Comparison of ENCODE assay signal across 18 cellular contexts in genomic region chr7:44541028-44541869, GRCh38. TPM values are rescaled to one million over a fixed set of nuclear protein-coding genes. Genes with fewer than 3 reads are reported as not detected.
DNase-seq lines count a peak whose midpoint lies in the region; ATAC-seq and TF ChIP-seq lines count a peak whose summit lies in the region.
"Had no signal": no experiment of that assay in that cellular context is flagged by ENCODE, and none has a peak within 500 bp of the region (broad histone marks: within the 10 kb centered on the region; RNA-seq: fewer than 3 reads in every experiment).

Gene NPC1L1 (minus strand): TSS chr7:44541330. CDS start chr7:44541259, 71 bp downstream.

- no peak within 1 kb of the TSS for H3K23ac ChIP-seq in neuronal stem cell (ENCODE audit: low read depth, low read length, poor library complexity)

- H3K14ac ChIP-seq in neuronal stem cell (ENCODE audit: low read length) = no peak within 1 kb of the TSS

- no peak within 1 kb of the TSS for H2BK15ac ChIP-seq in neuronal stem cell (ENCODE audit: low read length)

- H2BK12ac ChIP-seq in neuronal stem cell (ENCODE audit: low read length) = peak within 1 kb of the TSS; percentile 12

- peaks cover 0 to 12% (median 0%) of the 10 kb centered on the region in 3 experiments for H3K27me3 ChIP-seq in neuronal stem cell (ENCODE audit: control insufficient read depth in 3 of 3, insufficient read depth in 3 of 3, low read depth in 1 of 3, low read length in 3 of 3)
- H3K27me3 ChIP-seq: sigmoid colon had no signal

- peak within 1 kb of the TSS; percentile 52 for H2AK5ac ChIP-seq in neuronal stem cell (ENCODE audit: low read depth, low read length)

- H3K18ac ChIP-seq in neuronal stem cell (ENCODE audit: low read length) = peak within 1 kb of the TSS; percentile 83

- peak within 1 kb of the TSS; percentile 56 for H2AFZ ChIP-seq in neuronal stem cell (ENCODE audit: low read length)

- peak within 1 kb of the TSS; percentile 90 for H2BK120ac ChIP-seq in neuronal stem cell (ENCODE audit: low read depth, low read length)

- no peak within 1 kb of the TSS for H3K4me2 ChIP-seq in neuronal stem cell (ENCODE audit: insufficient read depth, low read length, poor library complexity, severe bottlenecking)

- WGBS in neuronal stem cell (ENCODE audit: extremely low coverage in 2 of 2, insufficient read length in 2 of 2, insufficient replicate concordance in 1 of 2), 2 donors = no CpG with 5 or more reads among the region's 20 CpGs

- no peak within 1 kb of the TSS for H3K9ac ChIP-seq in neuronal stem cell (ENCODE audit: low read depth, low read length, poor library complexity)

- peak within 1 kb of the TSS; percentile 48 for H4K8ac ChIP-seq in neuronal stem cell (ENCODE audit: low read depth, low read length)

- H2BK5ac ChIP-seq in neuronal stem cell (ENCODE audit: low read length) = peak within 1 kb of the TSS; percentile 85

- no peak for ATAC-seq in GM19023 (IDR thresholded peaks at IDR 0.05; ENCODE audit: unreplicated experiment)
- ATAC-seq in HG03520 (IDR thresholded peaks at IDR 0.05; ENCODE audit: unreplicated experiment) = no peak
- no peak for ATAC-seq in HG02884 (IDR thresholded peaks at IDR 0.05; ENCODE audit: unreplicated experiment)
- ATAC-seq: T-cell had no signal

- H3K4me1 ChIP-seq in neuronal stem cell (ENCODE audit: control insufficient read depth in 2 of 2, insufficient read depth in 1 of 2, low read depth in 1 of 2, low read length in 2 of 2) = peaks cover 0 to 3% of the 10 kb centered on the region in 2 donors
- H3K4me1 ChIP-seq: sigmoid colon had no signal

- TF ChIP-seq POLR2A in erythroblast (IDR thresholded peaks at IDR 0.05; ENCODE audit: low read length) = no peak

- H3K4ac ChIP-seq in neuronal stem cell (ENCODE audit: low read length) = no peak within 1 kb of the TSS

- DNase-seq in ELF-1 (ENCODE audit: low read depth, low spot score) (peak; percentile 44), HuH-7 (ENCODE audit: low spot score) (peak; percentile 96), erythroblast (lab: John Stamatoyannopoulos, UW) (peak; percentile 92 to 94), neuronal stem cell (ENCODE audit: low spot score) (no peak)
- DNase-seq: activated CD8-positive, alpha-beta memory T cell treated with anti-CD3 and anti-CD28 coated beads for 24 hours; aorta; DMS153; NCI-H146; NCI-H2227 treated with DMSO at 0.1 percent for 48 hours; NK-92 treated with Interleukin-12 subunit alpha and Interleukin-12 subunit beta, amount 100 ng/mL, for 24 hours; sigmoid colon; stimulated activated CD4-positive, alpha-beta T cell treated with anti-CD3 and anti-CD28 coated beads, Interleukin-4, amount 100 ng/mL, for 24 hours; stimulated activated CD8-positive, alpha-beta memory T cell treated with anti-CD3 and anti-CD28 coated beads, Interleukin-4, amount 100 ng/mL, for 48 hours; T-cell had no signal

- no peak within 1 kb of the TSS for H3K27ac ChIP-seq in neuronal stem cell (replicated peaks; ENCODE audit: low read length)
- H3K27ac ChIP-seq: sigmoid colon had no signal

- no peak within 1 kb of the TSS for H3K4me3 ChIP-seq in neuronal stem cell (ENCODE audit: low read length in 2 of 2)
- H3K4me3 ChIP-seq: sigmoid colon had no signal

- peak within 1 kb of the TSS; percentile 77 for H4K91ac ChIP-seq in neuronal stem cell (ENCODE audit: low read depth, low read length, poor library complexity)

- no peaks in the 10 kb centered on the region for H3K9me3 ChIP-seq in neuronal stem cell (replicated peaks in 1 of 2; ENCODE audit: control insufficient read depth in 2 of 2, insufficient read depth in 1 of 2, low read depth in 1 of 2, low read length in 2 of 2)
- H3K9me3 ChIP-seq: sigmoid colon had no signal

- no peaks in the 10 kb centered on the region for H3K36me3 ChIP-seq in neuronal stem cell (replicated peaks in 1 of 2; ENCODE audit: control insufficient read depth in 2 of 2, insufficient read depth in 2 of 2, low read length in 2 of 2)
- H3K36me3 ChIP-seq: sigmoid colon had no signal

- no peaks in the 10 kb centered on the region for H3K79me1 ChIP-seq in neuronal stem cell (ENCODE audit: low read depth, low read length)

RNA-seq across cellular contexts. Expression of gene NPC1L1, which starts in this region (rescaled TPM):
- polyA plus RNA-seq in neuronal stem cell (2013, experiment 1 of 2) = 0.14 TPM
- 0.15 TPM for polyA plus RNA-seq in neuronal stem cell (2013, experiment 2 of 2)
- polyA plus RNA-seq: BJ had no signal
